Comparison of ENCODE assay signal across 8 cellular contexts in genomic region chrX:44314259-44314734, GRCh38. TPM values are rescaled to one million over a fixed set of nuclear protein-coding genes. Genes with fewer than 3 reads are reported as not detected.
DNase-seq lines count a peak whose midpoint lies in the region; ATAC-seq and TF ChIP-seq lines count a peak whose summit lies in the region.
"Had no signal": no experiment of that assay in that cellular context is flagged by ENCODE, and none has a peak within 500 bp of the region (broad histone marks: within the 10 kb centered on the region; RNA-seq: fewer than 3 reads in every experiment).

No MANE protein-coding gene starts in this region.

- no peak overlapping the region for H3K4me3 Mint-ChIP-seq in stimulated activated effector memory CD8-positive, alpha-beta T cell treated with anti-CD3 and anti-CD28 coated beads, Interleukin-12 subunit alpha, Interleukin-12 subunit beta, amount 100 ng/mL, for 72 hours

- H3K36me3 ChIP-seq in tibial nerve, result no peaks in the 10 kb centered on the region

- WGBS in tibial nerve, 2 donors, result 71 to 75% methylated on average over 2 of the region's 2 CpGs

- H3K4me1 Mint-ChIP-seq in stimulated activated effector memory CD8-positive, alpha-beta T cell treated with anti-CD3 and anti-CD28 coated beads, Interleukin-12 subunit alpha, Interleukin-12 subunit beta, amount 100 ng/mL, for 72 hours, result peaks cover 14% of the 10 kb centered on the region

- ATAC-seq in stimulated activated effector memory CD8-positive, alpha-beta T cell treated with anti-CD3 and anti-CD28 coated beads, Interleukin-12 subunit alpha, Interleukin-12 subunit beta, amount 100 ng/mL, for 72 hours, result peak; percentile 45
- ATAC-seq in HG03521 (IDR thresholded peaks at IDR 0.05; ENCODE audit: unreplicated experiment) (no peak), HG02610 (IDR thresholded peaks at IDR 0.05; ENCODE audit: unreplicated experiment) (no peak)

- H3K4me3 ChIP-seq in fibroblast of the aortic adventitia (ENCODE audit: low read depth, low read length) (no peak overlapping the region), tibial nerve (no peak overlapping the region)

- DNase-seq in H4 (ENCODE audit: low spot score) (peak; percentile 82), RPMI8226 (peak; percentile 7), fibroblast of the aortic adventitia (ENCODE audit: low read depth) (peak; percentile 67), tibial nerve (ENCODE audit: low spot score in 2 of 2) (no peak)
- DNase-seq in stimulated activated effector memory CD8-positive, alpha-beta T cell treated with anti-CD3 and anti-CD28 coated beads, Interleukin-12 subunit alpha, Interleukin-12 subunit beta, amount 100 ng/mL, for 72 hours (ENCODE audit: low spot score in 2 of 2), result no peak

- peak overlapping the region; percentile 72 for H3K27ac Mint-ChIP-seq in stimulated activated effector memory CD8-positive, alpha-beta T cell treated with anti-CD3 and anti-CD28 coated beads, Interleukin-12 subunit alpha, Interleukin-12 subunit beta, amount 100 ng/mL, for 72 hours

- H3K9me3 Mint-ChIP-seq in stimulated activated effector memory CD8-positive, alpha-beta T cell treated with anti-CD3 and anti-CD28 coated beads, Interleukin-12 subunit alpha, Interleukin-12 subunit beta, amount 100 ng/mL, for 72 hours, result no peaks in the 10 kb centered on the region

- H3K27me3 ChIP-seq in tibial nerve, result no peaks in the 10 kb centered on the region

- no peak for TF ChIP-seq EP300 in tibial nerve (IDR thresholded peaks at IDR 0.05)

- H3K27ac ChIP-seq in tibial nerve, result no peak overlapping the region

- no peak for TF ChIP-seq POLR2A in tibial nerve (IDR thresholded peaks at IDR 0.05)

- H3K9me3 ChIP-seq in tibial nerve, result no peaks in the 10 kb centered on the region

- no peaks in the 10 kb centered on the region for H3K4me1 ChIP-seq in tibial nerve

- H3K36me3 Mint-ChIP-seq in stimulated activated effector memory CD8-positive, alpha-beta T cell treated with anti-CD3 and anti-CD28 coated beads, Interleukin-12 subunit alpha, Interleukin-12 subunit beta, amount 100 ng/mL, for 72 hours, result no peaks in the 10 kb centered on the region

- TF ChIP-seq CTCF in fibroblast of the aortic adventitia (IDR thresholded peaks at IDR 0.05; ENCODE audit: insufficient read depth, low read length), result no peak
- no peak for TF ChIP-seq CTCF in tibial nerve (IDR thresholded peaks at IDR 0.05)

RNA-seq across cellular contexts. Expression of gene EFHC2, which starts 29.2 kb away (rescaled TPM):
- total RNA-seq in H4 (2014; rRNA removed; shearing (Covaris generic)), result not detected in 2 replicates
- total RNA-seq in fibroblast of the aortic adventitia (ENCODE audit: low replicate concordance) (0.45 and 0.49 TPM in 2 replicates), tibial nerve (1 to 10 TPM; 2.5 to 5.2 (median 4.0) TPM)
- total RNA-seq: lung microvascular endothelial cell had no signal

Comparison
In these comparisons a context has a peak if more than half of its experiments do, and no peak if none do; other contexts are left out.
1. DNase-seq: peak in H4 (single experiment), RPMI8226 (single experiment) and fibroblast of the aortic adventitia (single experiment); none in stimulated activated effector memory CD8-positive, alpha-beta T cell treated with anti-CD3 and anti-CD28 coated beads, Interleukin-12 subunit alpha, Interleukin-12 subunit beta, amount 100 ng/mL, for 72 hours (0 of 2) and tibial nerve (0 of 2).